In genomic region chr6:35391240-35391968, GRCh38 we compare ENCODE assay signal across 9 cellular contexts. TPM values are rescaled to one million over a fixed set of nuclear protein-coding genes. Genes with fewer than 3 reads are reported as not detected.
A peak's percentile ranks its signal among the peaks of the same experiment; 100 is the strongest.
DNase-seq lines count a peak whose midpoint lies in the region; ATAC-seq, FAIRE-seq and TF ChIP-seq lines count a peak whose summit lies in the region.
"Had no signal": no experiment of that assay in that cellular context is flagged by ENCODE, and none has a peak within 500 bp of the region (broad histone marks: within the 10 kb centered on the region; RNA-seq: fewer than 3 reads in every experiment).

No MANE protein-coding gene starts in this region.

- POLR2A ChIA-PET in T-cell (lab: Charles Lee), result no interaction called here

- H3K36me3 ChIP-seq in skeletal muscle satellite cell (ENCODE audit: insufficient read depth, low read length), result peaks cover 6% of the 10 kb centered on the region

- no peak overlapping the region for H3K4me3 ChIP-seq in skeletal muscle satellite cell (ENCODE audit: low read length)

- H3K4me3 Mint-ChIP-seq in T-cell, result no peak overlapping the region
- no peak overlapping the region for H3K4me3 Mint-ChIP-seq in nephron progenitor cell

- peak overlapping the region; percentile 51 for H3K4me2 ChIP-seq in skeletal muscle satellite cell (ENCODE audit: low read length)

- ATAC-seq in T-cell (replicated peaks in 1 of 4) (peak; percentile 40 to 77 (median 56)), omental fat pad (ENCODE audit: low FRiP score) (no peak), HG02759 (IDR thresholded peaks at IDR 0.05; ENCODE audit: unreplicated experiment) (no peak)

- peak overlapping the region; percentile 68 for H3K9ac ChIP-seq in skeletal muscle satellite cell (ENCODE audit: low read depth, low read length)

- peak; percentile 96 for FAIRE-seq in H54 (lab: Jason Lieb, UNC)

- peaks cover 14% of the 10 kb centered on the region for H3K36me3 Mint-ChIP-seq in T-cell
- peaks cover 19% of the 10 kb centered on the region for H3K36me3 Mint-ChIP-seq in nephron progenitor cell (ENCODE audit: low read depth)

- H3K9me3 Mint-ChIP-seq in T-cell, result no peaks in the 10 kb centered on the region
- H3K9me3 Mint-ChIP-seq in nephron progenitor cell, result no peaks in the 10 kb centered on the region

- H3K27me3 ChIP-seq in skeletal muscle satellite cell (ENCODE audit: control insufficient read depth, insufficient read depth, low read length), result no peaks in the 10 kb centered on the region

- no peak for TF ChIP-seq CTCF in nephron progenitor cell (IDR thresholded peaks at IDR 0.05)
- no peak for TF ChIP-seq CTCF in omental fat pad (IDR thresholded peaks at IDR 0.05)

- H3K27ac Mint-ChIP-seq in T-cell (peak overlapping the region; percentile 74 to 81), nephron progenitor cell (no peak overlapping the region)

- peaks cover 63 to 68% (median 68%) of the 10 kb centered on the region in 3 donors for H3K4me1 Mint-ChIP-seq in T-cell
- H3K4me1 Mint-ChIP-seq in nephron progenitor cell, result peaks cover 43% of the 10 kb centered on the region

- H3K4me1 ChIP-seq in skeletal muscle satellite cell (ENCODE audit: control insufficient read depth, insufficient read depth, low read length), result peaks cover 49% of the 10 kb centered on the region

- CTCF ChIA-PET in T-cell (lab: Charles Lee), result no interaction called here

- peak; percentile 82 for DNase-seq in H54 (ENCODE audit: insufficient read length, low spot score)
- DNase-seq in T-cell, result peak in 6 of 34 experiments; percentile 5 to 19 (median 10)
- DNase-seq in fibroblast of gingiva (ENCODE audit: low read depth), result peak; percentile 34
- DNase-seq in nephron progenitor cell, result no peak
- no peak for DNase-seq in omental fat pad (ENCODE audit: low spot score)
- DNase-seq in NCI-H446 treated with DMSO at 0.1 percent for 48 hours (lab: John Stamatoyannopoulos, UW), result no peak
- DNase-seq: activated T-cell treated with anti-CD3 and anti-CD28 coated beads, Interleukin-2, amount 50 U/mL, for 48 hours had no signal

- TF ChIP-seq POLR2A in H54 (IDR thresholded peaks at IDR 0.05; ENCODE audit: low read depth, low read length), result no peak

- H3K9me3 ChIP-seq in skeletal muscle satellite cell (replicated peaks; ENCODE audit: low read length), result no peaks in the 10 kb centered on the region

- no peaks in the 10 kb centered on the region for H3K27me3 Mint-ChIP-seq in T-cell
- no peaks in the 10 kb centered on the region for H3K27me3 Mint-ChIP-seq in nephron progenitor cell (ENCODE audit: low read depth, poor library complexity)

RNA-seq across cellular contexts. Expression of gene PPARD, which starts 49.0 kb away (rescaled TPM):
- total RNA-seq in T-cell (10 to 100 TPM; 36.8 to 41.3 (median 37.9) TPM), omental fat pad (10 to 100 TPM in 3 of 4 donors, 1 to 10 TPM in 1; 6.4 to 37.6 (median 14.3) TPM)
- total RNA-seq in skeletal muscle satellite cell (2012; rRNA removed), result 5.2 and 5.3 TPM in 2 replicates

Comparison
In these comparisons a context has a peak if more than half of its experiments do, and no peak if none do; other contexts are left out.
1. DNase-seq: peak in H54 (single experiment) and fibroblast of gingiva (single experiment); none in nephron progenitor cell (single experiment), omental fat pad (single experiment) and NCI-H446 treated with DMSO at 0.1 percent for 48 hours (single experiment).
2. ATAC-seq: peak in T-cell (4 of 4); none in omental fat pad (single experiment) and HG02759 (single experiment).